In the genomic region with DNA sequence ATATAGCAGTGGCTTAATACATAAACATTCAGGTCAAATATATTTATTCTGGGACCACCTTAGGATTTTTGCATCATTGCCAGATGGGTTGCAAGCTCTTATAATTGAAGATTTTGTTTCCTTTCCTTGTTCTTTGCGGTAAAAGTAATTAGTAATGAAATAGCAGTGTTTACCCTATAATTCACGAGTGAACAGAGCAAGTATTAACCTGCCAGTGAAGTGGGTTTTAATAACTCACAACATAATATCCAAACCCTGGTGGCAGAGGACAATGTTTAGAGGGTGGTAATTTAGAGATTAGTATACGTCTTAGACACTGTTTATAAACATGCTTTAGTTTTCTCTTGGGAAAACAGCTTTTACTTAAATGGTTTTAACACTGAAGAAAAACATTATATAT, we compare ENCODE assay signal across 1 cellular context.
TF ChIP-seq lines count a peak whose summit lies in the region.

No MANE protein-coding gene starts in this region.

TF ChIP-seq in HEK293, 187 proteins besides CTCF, POLR2A, EP300 and RAD21 (continued from another document):
- TF ChIP-seq, protein P1, sequence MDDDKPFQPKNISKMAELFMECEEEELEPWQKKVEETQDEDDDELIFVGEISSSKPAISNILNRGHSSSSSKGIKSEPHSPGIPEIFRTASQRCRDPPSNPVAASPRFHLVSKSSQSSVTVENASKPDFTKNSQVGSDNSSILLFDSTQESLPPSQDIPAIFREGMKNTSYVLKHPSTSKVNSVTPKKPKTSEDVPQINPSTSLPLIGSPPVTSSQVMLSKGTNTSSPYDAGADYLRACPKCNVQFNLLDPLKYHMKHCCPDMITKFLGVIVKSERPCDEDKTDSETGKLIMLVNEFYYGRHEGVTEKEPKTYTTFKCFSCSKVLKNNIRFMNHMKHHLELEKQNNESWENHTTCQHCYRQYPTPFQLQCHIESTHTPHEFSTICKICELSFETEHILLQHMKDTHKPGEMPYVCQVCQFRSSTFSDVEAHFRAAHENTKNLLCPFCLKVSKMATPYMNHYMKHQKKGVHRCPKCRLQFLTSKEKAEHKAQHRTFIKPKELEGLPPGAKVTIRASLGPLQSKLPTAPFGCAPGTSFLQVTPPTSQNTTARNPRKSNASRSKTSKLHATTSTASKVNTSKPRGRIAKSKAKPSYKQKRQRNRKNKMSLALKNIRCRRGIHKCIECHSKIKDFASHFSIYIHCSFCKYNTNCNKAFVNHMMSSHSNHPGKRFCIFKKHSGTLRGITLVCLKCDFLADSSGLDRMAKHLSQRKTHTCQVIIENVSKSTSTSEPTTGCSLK (tag by site-specific recombination; IDR thresholded peaks at IDR 0.05) = no peak
- TF ChIP-seq ZNF10 (tag by site-specific recombination; IDR thresholded peaks at IDR 0.05) = no peak
- TF ChIP-seq GLIS2 (tag by site-specific recombination; IDR thresholded peaks at IDR 0.05) = no peak
- no peak for TF ChIP-seq KLF1 (tag by site-specific recombination; IDR thresholded peaks at IDR 0.05)
